24 cellular contexts compared by ENCODE assay signal in the genomic region with DNA sequence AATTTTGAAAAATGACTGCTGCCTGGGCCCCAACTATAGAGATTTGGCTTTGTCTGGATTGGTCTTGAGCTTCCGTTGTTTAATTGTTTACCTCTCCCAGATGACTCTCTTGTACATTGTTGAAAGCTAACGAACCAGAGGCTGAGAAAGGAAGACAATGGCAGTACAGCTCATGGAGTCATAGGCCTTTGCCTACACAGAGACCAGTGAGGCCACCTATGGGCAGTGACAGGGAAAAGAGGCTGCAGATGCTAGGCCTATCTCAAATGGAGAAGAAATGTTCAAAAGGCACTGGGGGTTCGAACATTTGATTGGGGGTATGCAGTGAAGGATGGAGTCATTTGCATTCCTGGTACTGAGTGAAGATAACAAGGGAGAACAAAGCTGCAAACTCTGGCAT. TPM values are rescaled to one million over a fixed set of nuclear protein-coding genes. Genes with fewer than 3 reads are reported as not detected.
DNase-seq lines count a peak whose midpoint lies in the region; ATAC-seq, FAIRE-seq and TF ChIP-seq lines count a peak whose summit lies in the region.
"Had no signal": no experiment of that assay in that cellular context is flagged by ENCODE, and none has a peak within 500 bp of the region (broad histone marks: within the 10 kb centered on the region; RNA-seq: fewer than 3 reads in every experiment).

No MANE protein-coding gene starts in this region.

- intact Hi-C loops in HCT116 (cut with micrococcal nuclease): no loop called here

- H3K79me2 ChIP-seq in HCT116 (ENCODE audit: insufficient read depth, low read length): no peaks in the 10 kb centered on the region

- RAD21 ChIA-PET in HCT116 (lab: Charles Lee; ENCODE audit: low non-redundant PET in 1 of 2, low total read pairs in 2 of 2, uncharacterized antibody in 2 of 2, unreplicated experiment in 2 of 2): no interaction called here

- TF ChIP-seq POLR2A in HCT116 (IDR thresholded peaks at IDR 0.05; ENCODE audit: borderline replicate concordance, extremely low read depth, insufficient read depth, insufficient read length): no peak

- no peaks in the 10 kb centered on the region for H3K36me3 ChIP-seq in HCT116 (ENCODE audit: control insufficient read depth in 1 of 2, insufficient read depth in 2 of 2, low read length in 2 of 2)
- H3K36me3 ChIP-seq: BE2C had no signal

- peak; percentile 22; the same call in 1 of the 2 replicates for TF ChIP-seq RAD21 in HCT116 (IDR thresholded peaks at IDR 0.05; ENCODE audit: low read depth)

- no peak for FAIRE-seq in frontal cortex (lab: Jason Lieb, UNC)
- FAIRE-seq: D721Med, H54 had no signal

- no peaks in the 10 kb centered on the region for H3K9me2 ChIP-seq in HCT116 (ENCODE audit: insufficient read depth)

- H3K27me3 ChIP-seq in HCT116 (ENCODE audit: insufficient read depth, low read length): no peaks in the 10 kb centered on the region
- H3K27me3 ChIP-seq: BE2C had no signal

- H3K27ac ChIP-seq in HCT116 (ENCODE audit: low read depth, low read length): no peak overlapping the region
- H3K27ac ChIP-seq: coronary artery, epithelial cell of prostate, HL-60, KMS-11 had no signal

- no TSS peak for BruUV-seq in HCT116 (replicated peaks; lab: Mats Ljungman, UMichigan)

- no peaks in the 10 kb centered on the region for H3K4me1 ChIP-seq in HCT116 (ENCODE audit: control insufficient read depth in 1 of 2, insufficient read depth in 2 of 2, low read length in 2 of 2)
- H3K4me1 ChIP-seq: BE2C had no signal

- POLR2A ChIA-PET in HCT116 (lab: Charles Lee): no interaction called here

- H3K9ac ChIP-seq in HCT116 (ENCODE audit: low read length): no peak overlapping the region
- H3K9ac ChIP-seq: KMS-11 had no signal

- DNase-seq in GM12864 (ENCODE audit: low read depth) (no peak), HCT116 (ENCODE audit: low read depth, low spot score) (no peak), SK-MEL-5 (ENCODE audit: low read depth, low spot score) (peak; percentile 32), iPS-NIHi7 (ENCODE audit: extremely low spot score) (peak; percentile 43), frontal cortex (ENCODE audit: low spot score in 2 of 2) (no peak), NCI-H510A (lab: John Stamatoyannopoulos, UW) (no peak)
- DNase-seq in activated effector memory CD4-positive, alpha-beta T cell treated with anti-CD3 and anti-CD28 coated beads, Interleukin-2, amount 50 U/mL, for 16 hours: no peak
- DNase-seq: activated T-cell treated with anti-CD3 and anti-CD28 coated beads for 4 hours; BE2C; GF-D8; naive thymus-derived CD8-positive, alpha-beta T cell; NCI-H187; NCI-H774; stimulated activated naive CD4-positive, alpha-beta T cell; SW 1271; trophoblast cell had no signal

- TF ChIP-seq CTCF in GM12864 (IDR thresholded peaks at IDR 0.05; ENCODE audit: low read depth, low read length, missing control alignments): peak; percentile 33
- TF ChIP-seq CTCF in HCT116 (IDR thresholded peaks at IDR 0.05 in 2 of 3, conservative IDR thresholded peaks at IDR 0.05 in 1 of 3; ENCODE audit: borderline replicate concordance in 1 of 3, insufficient read depth in 1 of 3, low read depth in 2 of 3, low read length in 2 of 3): peak in 2 of 3 experiments; percentile 33 to 42; a peak in 3 of 6 replicates

- H3K4me3 ChIP-seq in GM12864 (ENCODE audit: low read depth, low read length) (no peak overlapping the region), HCT116 (replicated peaks in 1 of 2; ENCODE audit: low read depth in 1 of 2, low read length in 2 of 2) (no peak overlapping the region)
- H3K4me3 ChIP-seq: coronary artery had no signal

- no peaks in the 10 kb centered on the region for H3K9me3 ChIP-seq in HCT116 (ENCODE audit: control insufficient read depth in 1 of 2, insufficient read depth in 1 of 2, low read depth in 1 of 2, low read length in 2 of 2)
- H3K9me3 ChIP-seq: BE2C had no signal

- no peaks in the 10 kb centered on the region for H4K20me1 ChIP-seq in HCT116 (ENCODE audit: insufficient read depth)

- in situ Hi-C loops in SK-MEL-5 (cut with HindIII; ENCODE audit: low pct_unique_long_range_greater_than_20kb, low sequenced_read_pairs): no loop called here

- CTCF ChIA-PET in HCT116 (lab: Charles Lee): interaction anchor here (0.6 to 1.0 kb wide), 2 partner anchors 10 to 22 kb away, joined by 3 read pairs; no protein-coding TSS in a partner anchor

- H2AFZ ChIP-seq in HCT116 (ENCODE audit: low read depth, low read length, poor library complexity, severe bottlenecking): no peak overlapping the region

- H3K4me2 ChIP-seq in HCT116 (ENCODE audit: low read length): no peak overlapping the region
- H3K4me2 ChIP-seq: KMS-11 had no signal

- ATAC-seq in HCT116: peak; percentile 87
- no peak for ATAC-seq in HG03108 (IDR thresholded peaks at IDR 0.05; ENCODE audit: unreplicated experiment)
- ATAC-seq: naive thymus-derived CD8-positive, alpha-beta T cell had no signal

TF ChIP-seq in HCT116, 20 proteins besides CTCF, POLR2A, EP300 and RAD21:
- TF ChIP-seq EZH2phosphoT487 (IDR thresholded peaks at IDR 0.05; ENCODE audit: borderline replicate concordance): no peak
- TF ChIP-seq CEBPB (IDR thresholded peaks at IDR 0.05; ENCODE audit: low read depth): no peak
- TF ChIP-seq CBX3 (IDR thresholded peaks at IDR 0.05; ENCODE audit: low read depth): no peak
- TF ChIP-seq, protein P1, sequence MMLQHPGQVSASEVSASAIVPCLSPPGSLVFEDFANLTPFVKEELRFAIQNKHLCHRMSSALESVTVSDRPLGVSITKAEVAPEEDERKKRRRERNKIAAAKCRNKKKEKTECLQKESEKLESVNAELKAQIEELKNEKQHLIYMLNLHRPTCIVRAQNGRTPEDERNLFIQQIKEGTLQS (IDR thresholded peaks at IDR 0.05): no peak
- TF ChIP-seq ZFX (IDR thresholded peaks at IDR 0.05): no peak
- no peak for TF ChIP-seq ELF1 (IDR thresholded peaks at IDR 0.05; ENCODE audit: borderline replicate concordance, low read depth)
- TF ChIP-seq, protein P2, sequence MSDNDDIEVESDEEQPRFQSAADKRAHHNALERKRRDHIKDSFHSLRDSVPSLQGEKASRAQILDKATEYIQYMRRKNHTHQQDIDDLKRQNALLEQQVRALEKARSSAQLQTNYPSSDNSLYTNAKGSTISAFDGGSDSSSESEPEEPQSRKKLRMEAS (IDR thresholded peaks at IDR 0.05): no peak
- no peak for TF ChIP-seq JUND (IDR thresholded peaks at IDR 0.05)

RNA-seq across cellular contexts. Expression of a gene that starts 29.1 kb away (rescaled TPM):
- total RNA-seq in HCT116 (2021; ENCODE audit: unreplicated experiment) (not detected), frontal cortex (not detected)
- not detected in 2 replicates for polyA plus RNA-seq in HCT116 (2012)
- total RNA-seq in SK-MEL-5 (2014; rRNA removed; shearing (Covaris generic)): not detected in 2 replicates
- polyA plus RNA-seq in SK-MEL-5 (2015; cell fraction: cytosol; rRNA removed): not detected in 2 replicates
- polyA plus RNA-seq in SK-MEL-5 (2015; cell fraction: nucleus; rRNA removed): 0.09 and 0.32 TPM in 2 replicates
- total RNA-seq: naive thymus-derived CD8-positive, alpha-beta T cell; pulmonary artery endothelial cell had no signal
- polyA plus RNA-seq: naive thymus-derived CD8-positive, alpha-beta T cell had no signal

Comparison
In these comparisons a context has a peak if more than half of its experiments do, and no peak if none do; other contexts are left out.
1. DNase-seq: peak in SK-MEL-5 (single experiment) and iPS-NIHi7 (single experiment); none in GM12864 (single experiment), HCT116 (single experiment), frontal cortex (0 of 2), NCI-H510A (single experiment) and activated effector memory CD4-positive, alpha-beta T cell treated with anti-CD3 and anti-CD28 coated beads, Interleukin-2, amount 50 U/mL, for 16 hours (single experiment).